ENCODE assay signal across 31 cellular contexts in genomic region chr9:87113892-87114291, GRCh38.
A peak's percentile ranks its signal among the peaks of the same experiment; 100 is the strongest.
DNase-seq lines count a peak whose midpoint lies in the region; TF ChIP-seq lines count a peak whose summit lies in the region.
"Had no signal": no experiment of that assay in that cellular context is flagged by ENCODE, and none has a peak within 500 bp of the region (broad histone marks: within the 10 kb centered on the region; RNA-seq: fewer than 3 reads in every experiment).

No MANE protein-coding gene starts in this region.

- H3K4me3 ChIP-seq in AG04449 (ENCODE audit: low read depth, low read length), result no peak overlapping the region
- H3K4me3 ChIP-seq in HEK293 (ENCODE audit: low read depth, low read length), result no peak overlapping the region
- H3K4me3 ChIP-seq in astrocyte of the spinal cord (ENCODE audit: low read depth, low read length), result no peak overlapping the region
- no peak overlapping the region for H3K4me3 ChIP-seq in foreskin fibroblast (ENCODE audit: low read depth in 1 of 2, low read length in 2 of 2)
- no peak overlapping the region for H3K4me3 ChIP-seq in tibial nerve
- no peak overlapping the region for H3K4me3 ChIP-seq in vagina
- H3K4me3 ChIP-seq: A549, heart left ventricle, left lung, neural progenitor cell, right lobe of liver, stomach, uterus had no signal

- H3K36me3 ChIP-seq in HEK293 (ENCODE audit: control insufficient read depth in 2 of 2, insufficient read depth in 1 of 2, low read length in 2 of 2) (no peaks in the 10 kb centered on the region), tibial nerve (no peaks in the 10 kb centered on the region), vagina (no peaks in the 10 kb centered on the region)
- H3K36me3 ChIP-seq: heart left ventricle, left lung, neural progenitor cell, right lobe of liver, stomach, uterus, WERI-Rb-1 had no signal

- H3K27me3 ChIP-seq in tibial nerve (no peaks in the 10 kb centered on the region), vagina (no peaks in the 10 kb centered on the region)
- H3K27me3 ChIP-seq: heart left ventricle, left lung, neural progenitor cell, right lobe of liver, stomach, uterus had no signal

- 81% methylated on average over 2 of the region's 2 CpGs for WGBS in tibial nerve, 2 donors

- TF ChIP-seq POLR2A in tibial nerve (IDR thresholded peaks at IDR 0.05) (no peak), vagina (IDR thresholded peaks at IDR 0.05) (no peak)

- H3K4me1 ChIP-seq in HEK293 (ENCODE audit: control insufficient read depth, insufficient read depth, low read length), result no peaks in the 10 kb centered on the region
- peaks cover 0 to 10% (median under 1%) of the 10 kb centered on the region in 4 donors for H3K4me1 ChIP-seq in tibial nerve
- no peaks in the 10 kb centered on the region for H3K4me1 ChIP-seq in vagina
- H3K4me1 ChIP-seq: A549, left lung, neural progenitor cell had no signal

- POLR2A ChIA-PET in AG04449 (lab: Yijun Ruan, JAX) (no interaction called here), HEK293 (lab: Yijun Ruan, JAX) (no interaction called here)

- CTCF ChIA-PET in AG04449 (lab: Yijun Ruan, JAX) (interaction anchor here (1.2 to 1.5 kb wide), 2 partner anchors 11 to 186 kb away, joined by 3 read pairs; no protein-coding TSS in a partner anchor), HEK293 (lab: Yijun Ruan, JAX) (no interaction called here)

- TF ChIP-seq EP300 in tibial nerve (IDR thresholded peaks at IDR 0.05), result no peak

- intact Hi-C loops in vagina (cut with DNase I), result no loop called here

- peak; percentile 4 for TF ChIP-seq CTCF in AG04449 (IDR thresholded peaks at IDR 0.05; ENCODE audit: insufficient read depth, low read length, missing control alignments)
- TF ChIP-seq CTCF in HEK293 (tag by site-specific recombination; IDR thresholded peaks at IDR 0.05), result 0 out of 2 replicates have a peak, but pooled peaks have one; percentile 23
- peak; percentile 2 for TF ChIP-seq CTCF in astrocyte of the spinal cord (IDR thresholded peaks at IDR 0.05; ENCODE audit: low read depth, low read length)
- no peak for TF ChIP-seq CTCF in foreskin fibroblast (IDR thresholded peaks at IDR 0.05; ENCODE audit: low read depth, low read length)
- TF ChIP-seq CTCF in tibial nerve (IDR thresholded peaks at IDR 0.05), result no peak
- no peak for TF ChIP-seq CTCF in vagina (IDR thresholded peaks at IDR 0.05)

- in situ Hi-C loops in astrocyte of the spinal cord (cut with HindIII; ENCODE audit: low sequenced_read_pairs), result no loop called here

- DNase-seq in AG04449 (ENCODE audit: low read depth, low spot score) (no peak), astrocyte of the spinal cord (ENCODE audit: low read depth, low spot score) (no peak), foreskin fibroblast (peak; percentile 34 to 61), tibial nerve (ENCODE audit: low spot score in 2 of 2) (no peak), DMS114 treated with DMSO at 0.1 percent for 48 hours (lab: John Stamatoyannopoulos, UW; ENCODE audit: unreplicated experiment) (no peak), NCI-H2081 treated with DMSO at 0.1 percent for 48 hours (lab: John Stamatoyannopoulos, UW) (no peak), vagina (ENCODE audit: extremely low spot score in 2 of 2) (no peak)
- DNase-seq: activated CD4-positive, alpha-beta T cell treated with anti-CD3 and anti-CD28 coated beads for 48 hours; activated naive CD4-positive, alpha-beta T cell treated with anti-CD3 and anti-CD28 coated beads, Interleukin-2, amount 50 U/mL, for 16 hours; activated T-cell treated with anti-CD3 and anti-CD28 coated beads for 4 hours; amygdala; CD8-positive, alpha-beta memory T cell; DMS53; heart left ventricle; islet precursor cell; KG1; left lung; mesenchymal stem cell; NCI-H1417 treated with DMSO at 0.1 percent for 48 hours; NCI-H2029 treated with DMSO at 0.1 percent for 48 hours; posterior cingulate gyrus; right lobe of liver; SHP77 treated with DMSO at 0.1 percent for 48 hours; stimulated activated CD4-positive, alpha-beta T cell treated with anti-CD3 and anti-CD28 coated beads, Interleukin-2, amount 100 ng/mL, for 48 hours; stomach; T1000; uterus; WERI-Rb-1 had no signal

- H3K27ac ChIP-seq in HEK293 (ENCODE audit: extremely low read depth, low read depth, low read length) (no peak overlapping the region), tibial nerve (no peak overlapping the region), vagina (no peak overlapping the region)
- H3K27ac ChIP-seq: A549, heart left ventricle, left lung, neural progenitor cell, right lobe of liver, stomach, uterus, WERI-Rb-1 had no signal

- no peaks in the 10 kb centered on the region for H3K9me3 ChIP-seq in HEK293 (ENCODE audit: control insufficient read depth, insufficient read depth, low read depth, low read length)
- no peaks in the 10 kb centered on the region for H3K9me3 ChIP-seq in tibial nerve
- H3K9me3 ChIP-seq in vagina, result no peaks in the 10 kb centered on the region
- H3K9me3 ChIP-seq: A549, right lobe of liver, uterus had no signal

TF ChIP-seq in HEK293, 187 proteins besides CTCF, POLR2A, EP300 and RAD21:
- TF ChIP-seq ZBTB48 (tag by site-specific recombination; IDR thresholded peaks at IDR 0.05) (no peak), ZNF654 (tag by site-specific recombination; IDR thresholded peaks at IDR 0.05; ENCODE audit: low read depth) (0 out of 2 replicates have a peak, but pooled peaks have one; percentile 5), ZNF423 (tag by site-specific recombination; IDR thresholded peaks at IDR 0.05) (no peak), BCL11A (tag by site-specific recombination; IDR thresholded peaks at IDR 0.05; ENCODE audit: low read depth) (no peak), INSM2 (tag by site-specific recombination; IDR thresholded peaks at IDR 0.05) (no peak)

Comparison
In these comparisons a context has a peak if more than half of its experiments do, and no peak if none do; other contexts are left out.
1. DNase-seq: peak in foreskin fibroblast (2 of 2); none in AG04449 (single experiment), astrocyte of the spinal cord (single experiment), tibial nerve (0 of 2), DMS114 treated with DMSO at 0.1 percent for 48 hours (single experiment), NCI-H2081 treated with DMSO at 0.1 percent for 48 hours (single experiment) and vagina (0 of 2).
2. CTCF ChIP-seq: peak in AG04449 (single experiment), HEK293 (single experiment) and astrocyte of the spinal cord (single experiment); none in foreskin fibroblast (single experiment), tibial nerve (0 of 5) and vagina (0 of 3).